Comparison of ENCODE assay signal across 18 cellular contexts in genomic region chr4:91936301-91936700, GRCh38.
DNase-seq lines count a peak whose midpoint lies in the region; ATAC-seq, FAIRE-seq and TF ChIP-seq lines count a peak whose summit lies in the region.
"Had no signal": no experiment of that assay in that cellular context is flagged by ENCODE, and none has a peak within 500 bp of the region (broad histone marks: within the 10 kb centered on the region; RNA-seq: fewer than 3 reads in every experiment).

No MANE protein-coding gene starts in this region.

- H3K4me1 ChIP-seq in endodermal cell (ENCODE audit: control insufficient read depth, insufficient read depth, low read length), result peaks cover 4% of the 10 kb centered on the region
- H3K4me1 ChIP-seq: Peyer's patch had no signal

- H3K9ac ChIP-seq in endodermal cell (ENCODE audit: extremely low read depth, low read length, poor library complexity, severe bottlenecking), result no peak overlapping the region

- peaks cover 43% of the 10 kb centered on the region for H3K9me3 Mint-ChIP-seq in endodermal cell
- H3K9me3 Mint-ChIP-seq: activated naive CD4-positive, alpha-beta T cell treated with anti-CD3 and anti-CD28 coated beads for 36 hours had no signal

- DNase-seq in NCI-H2081 (lab: John Stamatoyannopoulos, UW) (peak; percentile 5 to 39), NCI-H2081 treated with DMSO at 0.1 percent for 48 hours (lab: John Stamatoyannopoulos, UW) (no peak), NCI-H446 treated with DMSO at 0.1 percent for 48 hours (lab: John Stamatoyannopoulos, UW) (peak; percentile 66), endodermal cell (no peak), urothelium cell line (ENCODE audit: low spot score) (peak; percentile 3), ureter (ENCODE audit: low spot score) (no peak), head of caudate nucleus (no peak)
- DNase-seq: activated naive CD4-positive, alpha-beta T cell treated with anti-CD3 and anti-CD28 coated beads for 36 hours; Caco-2; caudate nucleus; H7; hippocampal formation; KG1; Peyer's patch; stimulated activated naive CD4-positive, alpha-beta T cell had no signal

- no peaks in the 10 kb centered on the region for H3K27me3 Mint-ChIP-seq in endodermal cell (ENCODE audit: insufficient read depth)

- H3K36me3 ChIP-seq in endodermal cell (ENCODE audit: control insufficient read depth, insufficient read depth, low read length), result no peaks in the 10 kb centered on the region
- H3K36me3 ChIP-seq: Peyer's patch had no signal

- intact Hi-C loops in head of caudate nucleus (cut with DNase I), result no loop called here

- no peak overlapping the region for H3K27ac Mint-ChIP-seq in endodermal cell
- H3K27ac Mint-ChIP-seq: activated naive CD4-positive, alpha-beta T cell treated with anti-CD3 and anti-CD28 coated beads for 36 hours had no signal

- H3K4me3 Mint-ChIP-seq in endodermal cell, result no peak overlapping the region
- H3K4me3 Mint-ChIP-seq: activated naive CD4-positive, alpha-beta T cell treated with anti-CD3 and anti-CD28 coated beads for 36 hours; neural crest cell had no signal

- no peak for FAIRE-seq in urothelium cell line (lab: Jason Lieb, UNC)

- no peaks in the 10 kb centered on the region for H3K27me3 ChIP-seq in endodermal cell (ENCODE audit: control insufficient read depth, insufficient read depth, low read length, poor library complexity, severe bottlenecking)
- H3K27me3 ChIP-seq: Peyer's patch had no signal

- no peak overlapping the region for H3K27ac ChIP-seq in endodermal cell (ENCODE audit: low read depth, low read length)
- H3K27ac ChIP-seq: Peyer's patch had no signal

- ATAC-seq in GM21447 (IDR thresholded peaks at IDR 0.05; ENCODE audit: unreplicated experiment), result no peak
- ATAC-seq: left lobe of liver had no signal

- peak overlapping the region; percentile 66 for H3K4me3 ChIP-seq in endodermal cell (ENCODE audit: low read length)
- H3K4me3 ChIP-seq: Peyer's patch had no signal

- H3K9me3 ChIP-seq in endodermal cell (ENCODE audit: control insufficient read depth, low read length), result peaks cover 52% of the 10 kb centered on the region

- WGBS in endodermal cell (ENCODE audit: insufficient coverage in 1 of 2, insufficient read length in 1 of 2), 2 experiments, result 92 to 94% methylated on average over 2 to 3 of the region's 3 CpGs

- TF ChIP-seq CTCF in endodermal cell (conservative IDR thresholded peaks at IDR 0.05), result no peak

- peaks cover 13% of the 10 kb centered on the region for H3K36me3 Mint-ChIP-seq in endodermal cell (ENCODE audit: low read depth)

- no peaks in the 10 kb centered on the region for H3K4me1 Mint-ChIP-seq in endodermal cell
- H3K4me1 Mint-ChIP-seq: neural crest cell had no signal

Comparison
In these comparisons a context has a peak if more than half of its experiments do, and no peak if none do; other contexts are left out.
1. DNase-seq: peak in NCI-H2081 (2 of 2), NCI-H446 treated with DMSO at 0.1 percent for 48 hours (single experiment) and urothelium cell line (single experiment); none in NCI-H2081 treated with DMSO at 0.1 percent for 48 hours (single experiment), endodermal cell (single experiment), ureter (single experiment) and head of caudate nucleus (0 of 42).